1 cellular context compared by ENCODE assay signal in genomic region chrX:84537627-84538026, GRCh38.
TF ChIP-seq lines count a peak whose summit lies in the region.
"Not testable (repeated sequence)": the region's sequence is repeated elsewhere in the genome, so short reads cannot be mapped to it uniquely, and the experiment has no call there.

No MANE protein-coding gene starts in this region.

- H3K36me3 ChIP-seq in HEK293 (ENCODE audit: control insufficient read depth in 2 of 2, insufficient read depth in 1 of 2, low read length in 2 of 2) = not testable (repeated sequence)

- not testable (repeated sequence) for TF ChIP-seq CTCF in HEK293 (tag by site-specific recombination; IDR thresholded peaks at IDR 0.05)

- H3K4me1 ChIP-seq in HEK293 (ENCODE audit: control insufficient read depth, insufficient read depth, low read length) = not testable (repeated sequence)

- H3K9me3 ChIP-seq in HEK293 (ENCODE audit: control insufficient read depth, insufficient read depth, low read depth, low read length) = not testable (repeated sequence)

- POLR2A ChIA-PET in HEK293 (lab: Yijun Ruan, JAX) = not testable (repeated sequence)

- H3K4me3 ChIP-seq in HEK293 (ENCODE audit: low read depth, low read length) = not testable (repeated sequence)

- not testable (repeated sequence) for H3K27ac ChIP-seq in HEK293 (ENCODE audit: extremely low read depth, low read depth, low read length)

- CTCF ChIA-PET in HEK293 (lab: Yijun Ruan, JAX) = not testable (repeated sequence)

TF ChIP-seq in HEK293, 187 proteins besides CTCF, POLR2A, EP300 and RAD21:
- TF ChIP-seq ZNF146 (tag by site-specific recombination; IDR thresholded peaks at IDR 0.05) = peak; percentile 65
- TF ChIP-seq, protein P1, sequence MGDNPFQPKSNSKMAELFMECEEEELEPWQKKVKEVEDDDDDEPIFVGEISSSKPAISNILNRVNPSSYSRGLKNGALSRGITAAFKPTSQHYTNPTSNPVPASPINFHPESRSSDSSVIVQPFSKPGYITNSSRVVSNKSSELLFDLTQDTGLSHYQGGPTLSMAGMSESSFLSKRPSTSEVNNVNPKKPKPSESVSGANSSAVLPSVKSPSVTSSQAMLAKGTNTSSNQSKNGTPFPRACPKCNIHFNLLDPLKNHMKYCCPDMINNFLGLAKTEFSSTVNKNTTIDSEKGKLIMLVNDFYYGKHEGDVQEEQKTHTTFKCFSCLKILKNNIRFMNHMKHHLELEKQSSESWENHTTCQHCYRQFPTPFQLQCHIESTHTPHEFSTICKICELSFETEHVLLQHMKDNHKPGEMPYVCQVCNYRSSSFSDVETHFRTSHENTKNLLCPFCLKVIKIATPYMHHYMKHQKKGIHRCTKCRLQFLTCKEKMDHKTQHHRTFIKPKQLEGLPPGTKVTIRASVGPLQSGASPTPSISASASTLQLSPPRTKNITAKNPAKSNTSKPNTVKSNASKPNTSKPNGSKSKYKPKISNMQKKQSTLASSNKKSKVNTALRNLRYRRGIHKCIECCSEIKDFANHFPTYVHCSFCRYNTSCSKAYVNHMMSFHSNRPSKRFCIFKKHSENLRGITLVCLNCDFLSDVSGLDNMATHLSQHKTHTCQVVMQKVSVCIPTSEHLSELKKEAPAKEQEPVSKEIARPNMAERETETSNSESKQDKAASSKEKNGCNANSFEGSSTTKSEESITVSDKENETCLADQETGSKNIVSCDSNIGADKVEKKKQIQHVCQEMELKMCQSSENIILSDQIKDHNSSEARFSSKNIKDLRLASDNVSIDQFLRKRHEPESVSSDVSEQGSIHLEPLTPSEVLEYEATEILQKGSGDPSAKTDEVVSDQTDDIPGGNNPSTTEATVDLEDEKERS (tag by site-specific recombination; IDR thresholded peaks at IDR 0.05) = peak; percentile 78; the same call in 1 of the 2 replicates
